Comparison of ENCODE assay signal across 23 cellular contexts in the genomic region with DNA sequence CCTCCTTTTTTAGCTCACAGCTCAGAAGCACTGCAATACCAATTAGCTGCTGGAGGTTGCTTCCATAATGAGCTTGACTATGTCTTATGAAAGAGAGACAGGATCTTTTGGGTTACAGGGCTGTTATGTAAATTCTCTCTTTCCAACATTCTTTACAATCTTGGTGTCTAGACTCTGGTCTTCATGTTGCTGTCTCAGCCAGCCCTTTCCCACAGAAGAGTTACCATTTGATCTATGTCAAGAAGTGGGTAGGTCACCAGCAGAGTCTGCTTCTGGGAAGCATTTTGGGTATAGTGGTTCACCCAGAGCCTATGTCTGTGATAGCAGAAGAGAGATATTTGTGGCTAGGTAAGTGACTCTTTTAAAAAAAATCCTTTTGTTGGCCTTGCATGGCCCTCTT.
"Had no signal": no experiment of that assay in that cellular context is flagged by ENCODE, and none has a peak within 500 bp of the region (broad histone marks: within the 10 kb centered on the region; RNA-seq: fewer than 3 reads in every experiment).

No MANE protein-coding gene starts in this region.

- H3K4me3 ChIP-seq: body of pancreas, left lung, skin epidermis, suprapubic skin had no signal

- H3K27me3 ChIP-seq: body of pancreas, left lung, suprapubic skin had no signal

- H3K27ac ChIP-seq: body of pancreas, epithelial cell of prostate, left lung, suprapubic skin had no signal

- H3K36me3 ChIP-seq: left lung, suprapubic skin had no signal

- ATAC-seq: body of pancreas; left lung; right cardiac atrium; stimulated activated naive CD8-positive, alpha-beta T cell treated with anti-CD3 and anti-CD28 coated beads, Interleukin-15, amount 100 ng/mL, for 72 hours had no signal

- H3K9me3 ChIP-seq: body of pancreas, left lung, suprapubic skin had no signal

- DNase-seq: activated CD4-positive, alpha-beta T cell treated with anti-CD3 and anti-CD28 coated beads, Interleukin-2, amount 10 ng/mL, durations not matched to agents 7 days and 5 days; activated CD8-positive, alpha-beta memory T cell treated with anti-CD3 and anti-CD28 coated beads for 24 hours; activated CD8-positive, alpha-beta memory T cell treated with anti-CD3 and anti-CD28 coated beads, Interleukin-2, amount 50 U/mL, for 48 hours; activated effector memory CD4-positive, alpha-beta T cell treated with anti-CD3 and anti-CD28 coated beads, Interleukin-2, amount 50 U/mL, for 16 hours; activated naive CD4-positive, alpha-beta T cell treated with anti-CD3 and anti-CD28 coated beads, Interleukin-2, amount 50 U/mL, for 16 hours; activated T-cell treated with anti-CD3 and anti-CD28 coated beads, Interleukin-2, amount 50 U/mL, for 48 hours; body of pancreas; caudate nucleus; endodermal cell; head of caudate nucleus; kidney; left lung; mammary epithelial cell; naive B cell; right cardiac atrium; stimulated activated CD4-positive, alpha-beta T cell treated with anti-CD3 and anti-CD28 coated beads, Interleukin-15, amount 100 ng/mL, for 24 hours; stimulated activated CD4-positive, alpha-beta T cell treated with anti-CD3 and anti-CD28 coated beads, Interleukin-2, amount 100 ng/mL, for 48 hours; stimulated activated naive CD8-positive, alpha-beta T cell treated with anti-CD3 and anti-CD28 coated beads, Interleukin-15, amount 100 ng/mL, for 72 hours; T-helper 1 cell; T-helper 9 cell had no signal

- H3K4me1 ChIP-seq: body of pancreas, left lung, suprapubic skin had no signal
